11 cellular contexts compared by ENCODE assay signal in the genomic region with DNA sequence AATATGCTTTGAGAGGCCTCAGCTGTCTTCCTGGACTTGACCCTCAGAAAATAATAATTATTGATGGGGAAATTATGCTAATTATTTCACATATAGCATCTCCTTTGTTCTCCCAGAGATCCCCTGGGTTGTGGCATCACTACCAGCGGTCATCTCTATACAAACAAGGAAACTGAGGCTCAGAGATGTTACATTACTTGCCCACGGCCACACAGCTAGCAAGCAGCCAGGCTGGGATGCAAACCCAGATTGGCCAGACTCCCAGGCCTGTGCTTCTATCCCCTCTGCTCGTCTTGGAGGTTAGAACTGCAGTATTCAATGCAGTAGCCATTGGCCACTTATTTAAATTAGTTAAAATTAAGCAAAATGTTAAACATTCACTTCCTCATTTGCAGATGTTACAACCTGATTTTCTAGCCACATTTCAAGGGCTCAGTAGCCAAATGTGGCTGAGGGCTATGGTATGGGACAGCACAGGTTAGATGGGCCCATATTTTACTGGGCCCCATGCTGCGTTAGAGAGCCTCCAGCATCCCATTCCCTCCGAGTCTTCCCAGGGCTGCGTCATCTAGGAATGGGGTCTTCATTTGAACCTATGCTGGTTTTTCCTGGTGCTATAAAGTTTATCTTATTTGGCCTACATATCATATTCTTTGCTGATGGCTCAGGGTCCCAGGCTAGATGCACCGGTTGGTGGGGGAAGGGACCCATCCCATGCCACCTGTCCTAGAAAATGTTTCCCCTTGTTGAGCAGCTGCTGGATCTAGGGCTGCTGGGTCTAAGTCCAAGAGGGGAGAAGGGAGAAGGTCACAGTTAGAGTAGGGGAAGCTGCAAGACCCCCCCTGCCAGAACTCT. TPM values are rescaled to one million over a fixed set of nuclear protein-coding genes. Genes with fewer than 3 reads are reported as not detected.
DNase-seq lines count a peak whose midpoint lies in the region; TF ChIP-seq lines count a peak whose summit lies in the region.
"Had no signal": no experiment of that assay in that cellular context is flagged by ENCODE, and none has a peak within 500 bp of the region (broad histone marks: within the 10 kb centered on the region; RNA-seq: fewer than 3 reads in every experiment).

No MANE protein-coding gene starts in this region.

- H3K27me3 ChIP-seq in BLaER1 (no peaks in the 10 kb centered on the region), muscle layer of duodenum (ENCODE audit: low read depth, low read length) (no peaks in the 10 kb centered on the region)
- H3K27me3 ChIP-seq: foreskin keratinocyte had no signal

- H3K4me1 Mint-ChIP-seq in IgD-negative memory B cell = peaks cover 26 to 40% (median 32%) of the 10 kb centered on the region in 3 donors

- in situ Hi-C loops in astrocyte of the cerebellum (cut with HindIII; ENCODE audit: low sequenced_read_pairs) = no loop called here

- no peaks in the 10 kb centered on the region for H3K36me3 Mint-ChIP-seq in IgD-negative memory B cell

- H3K9ac ChIP-seq in BLaER1 = no peak overlapping the region; the same call in 1 of the 2 replicates

- H3K9me3 Mint-ChIP-seq in IgD-negative memory B cell = no peaks in the 10 kb centered on the region

- no peak for DNase-seq in astrocyte of the cerebellum (ENCODE audit: low read depth)
- DNase-seq in cortex of kidney (lab: John Stamatoyannopoulos, UW) = no peak
- no peak for DNase-seq in RPMI8226
- no peak for DNase-seq in AG08395 (ENCODE audit: low spot score)
- DNase-seq in Kasumi-1 (lab: John Stamatoyannopoulos, UW) = no peak
- DNase-seq: foreskin keratinocyte, NCI-H2029 treated with DMSO at 0.1 percent for 48 hours had no signal

- H3K36me3 ChIP-seq in BLaER1 (peaks cover 44% of the 10 kb centered on the region), muscle layer of duodenum (ENCODE audit: control insufficient read depth in 1 of 2, insufficient read depth in 2 of 2, low read length in 2 of 2) (peaks cover 11 to 22% of the 10 kb centered on the region in 2 donors)

- peaks cover 35% of the 10 kb centered on the region for H4K20me1 ChIP-seq in BLaER1

- TF ChIP-seq CTCF in astrocyte of the cerebellum (IDR thresholded peaks at IDR 0.05; ENCODE audit: low read depth, low read length, missing control alignments) = no peak

- peaks cover 68% of the 10 kb centered on the region for H3K4me1 ChIP-seq in BLaER1
- peaks cover 18 to 34% of the 10 kb centered on the region in 2 donors for H3K4me1 ChIP-seq in muscle layer of duodenum (ENCODE audit: control insufficient read depth in 1 of 2, insufficient read depth in 2 of 2, low read length in 2 of 2)
- H3K4me1 ChIP-seq: foreskin keratinocyte had no signal

- peak overlapping the region in 2 of 3 donors; percentile 35 to 89 for H3K27ac Mint-ChIP-seq in IgD-negative memory B cell

- peak overlapping the region; percentile 99 for H3K4me2 ChIP-seq in BLaER1

- no peak overlapping the region for H3K27ac ChIP-seq in BLaER1
- no peak overlapping the region for H3K27ac ChIP-seq in muscle layer of duodenum (ENCODE audit: low read length)
- H3K27ac ChIP-seq: foreskin keratinocyte, prostate gland had no signal

- peak overlapping the region; percentile 73 to 95 (median 88) for H3K4me3 Mint-ChIP-seq in IgD-negative memory B cell

- H3K9me3 ChIP-seq in BLaER1 = no peaks in the 10 kb centered on the region
- no peaks in the 10 kb centered on the region for H3K9me3 ChIP-seq in muscle layer of duodenum (ENCODE audit: control insufficient read depth in 1 of 2, low read length in 2 of 2)
- H3K9me3 ChIP-seq: prostate gland had no signal

- H3K27me3 Mint-ChIP-seq in IgD-negative memory B cell = no peaks in the 10 kb centered on the region

- H3K4me3 ChIP-seq in BLaER1 = no peak overlapping the region; the same call in 1 of the 2 replicates
- H3K4me3 ChIP-seq in astrocyte of the cerebellum (ENCODE audit: low read depth, low read length) = peak overlapping the region; percentile 57
- peak overlapping the region; percentile 17 to 75 for H3K4me3 ChIP-seq in muscle layer of duodenum (ENCODE audit: low read depth in 1 of 2, low read length in 2 of 2)

RNA-seq across cellular contexts. Expression of a gene that starts 2.2 kb away (rescaled TPM):
- 8.9 TPM for polyA plus RNA-seq in IgD-negative memory B cell

RNA-seq across cellular contexts. Expression of a gene that starts 40.1 kb away (rescaled TPM):
- polyA plus RNA-seq in IgD-negative memory B cell = 39.3 TPM
